8 cellular contexts compared by ENCODE assay signal in genomic region chr21:42939581-42940413, GRCh38. TPM values are rescaled to one million over a fixed set of nuclear protein-coding genes. Genes with fewer than 3 reads are reported as not detected.
DNase-seq lines count a peak whose midpoint lies in the region; ATAC-seq, FAIRE-seq and TF ChIP-seq lines count a peak whose summit lies in the region.

No MANE protein-coding gene starts in this region.

- H3K4me1 Mint-ChIP-seq in GM23338: peaks cover 39% of the 10 kb centered on the region

- H3K9me2 ChIP-seq in GM23338 (ENCODE audit: insufficient read depth): no peaks in the 10 kb centered on the region

- H3K4me2 ChIP-seq in GM23338: no peak overlapping the region

- no peaks in the 10 kb centered on the region for H4K20me1 ChIP-seq in GM23338 (replicated peaks; ENCODE audit: insufficient read depth)

- no peak overlapping the region; the same call in 1 of the 2 replicates for H3K27ac Mint-ChIP-seq in GM23338

- H3K36me3 ChIP-seq in GM23338 (ENCODE audit: insufficient read depth): no peaks in the 10 kb centered on the region

- peaks cover 22% of the 10 kb centered on the region for H3K4me1 ChIP-seq in GM23338 (ENCODE audit: insufficient read depth)

- intact Hi-C loops in Right ventricle myocardium superior (cut with DNase I): no loop called here

- peaks cover 25% of the 10 kb centered on the region for H3K36me3 Mint-ChIP-seq in GM23338 (ENCODE audit: low read depth)

- peaks cover 15% of the 10 kb centered on the region; the same call in 1 of the 2 replicates for H3F3A ChIP-seq in GM23338 (replicated peaks; ENCODE audit: low read depth)

- ATAC-seq in GM23338: no peak
- ATAC-seq in Right ventricle myocardium superior (ENCODE audit: poor library complexity): peak; percentile 98
- no peak for ATAC-seq in GM21529 (IDR thresholded peaks at IDR 0.05; ENCODE audit: unreplicated experiment)
- ATAC-seq in HG03139 (IDR thresholded peaks at IDR 0.05; ENCODE audit: unreplicated experiment): no peak

- DNase-seq in GM23338 (ENCODE audit: low spot score) (no peak), Right ventricle myocardium superior (no peak), skeletal muscle cell (ENCODE audit: low read depth) (peak; percentile 96), D721Med (ENCODE audit: insufficient read length, low spot score) (no peak)
- DNase-seq in activated CD8-positive, alpha-beta memory T cell treated with anti-CD3 and anti-CD28 coated beads, Interleukin-2, amount 50 U/mL, for 4 hours: no peak

- TF ChIP-seq CTCF in GM23338 (conservative IDR thresholded peaks at IDR 0.05; ENCODE audit: low read depth in 2 of 2) (no peak), VCaP (conservative IDR thresholded peaks at IDR 0.05) (no peak), D721Med (IDR thresholded peaks at IDR 0.05; ENCODE audit: insufficient read depth, missing control alignments) (no peak)

- H3K27me3 Mint-ChIP-seq in GM23338 (ENCODE audit: insufficient read depth, low read depth, poor library complexity): peaks cover 13% of the 10 kb centered on the region

- H3K4me3 Mint-ChIP-seq in GM23338: no peak overlapping the region

- H3K79me2 ChIP-seq in GM23338 (replicated peaks; ENCODE audit: insufficient read depth): no peaks in the 10 kb centered on the region

- no peak overlapping the region for H2AFZ ChIP-seq in GM23338

- H3K27me3 ChIP-seq in GM23338 (ENCODE audit: insufficient read depth): no peaks in the 10 kb centered on the region

- no peak overlapping the region for H3K4me3 ChIP-seq in GM23338
- peak overlapping the region; percentile 41 for H3K4me3 ChIP-seq in skeletal muscle cell (ENCODE audit: low read depth, low read length)

- H3K9me3 Mint-ChIP-seq in GM23338: peaks cover 23% of the 10 kb centered on the region

- peak overlapping the region; percentile 33; the same call in 1 of the 2 replicates for H3K27ac ChIP-seq in GM23338 (ENCODE audit: low read depth)
- 0 out of 2 replicates have a peak overlapping the region, but pooled peaks have one; percentile 1 for H3K27ac ChIP-seq in VCaP

- FAIRE-seq in D721Med (lab: Jason Lieb, UNC): no peak

TF ChIP-seq in GM23338, 12 proteins besides CTCF, POLR2A, EP300 and RAD21:
- TF ChIP-seq EZH2phosphoT487 (IDR thresholded peaks at IDR 0.05; ENCODE audit: unreplicated experiment): no peak
- no peak for TF ChIP-seq POLR2AphosphoS5 (IDR thresholded peaks at IDR 0.05; ENCODE audit: low read depth)
- TF ChIP-seq ZNF331 (CRISPR knock-in tag; IDR thresholded peaks at IDR 0.05; ENCODE audit: low read depth): no peak
- no peak for TF ChIP-seq EZH2 (IDR thresholded peaks at IDR 0.05; ENCODE audit: low read depth, unreplicated experiment)
- no peak for TF ChIP-seq ZNF114 (CRISPR knock-in tag; IDR thresholded peaks at IDR 0.05)
- no peak for TF ChIP-seq JUNB (IDR thresholded peaks at IDR 0.05; ENCODE audit: unreplicated experiment)
- TF ChIP-seq ETS1 (IDR thresholded peaks at IDR 0.05): no peak
- TF ChIP-seq CREB1 (CRISPR knock-in tag; IDR thresholded peaks at IDR 0.05; ENCODE audit: low read depth): no peak
- TF ChIP-seq NANOG (IDR thresholded peaks at IDR 0.05; ENCODE audit: borderline replicate concordance): no peak

RNA-seq across cellular contexts. Expression of gene ERVH48-1, which starts 14.4 kb away (rescaled TPM):
- total RNA-seq in GM23338 (2014; rRNA removed; shearing (Covaris generic)): 37.0 and 44.2 TPM in 2 replicates
- 31.7 and 34.1 TPM in 2 replicates for polyA plus RNA-seq in GM23338 (2016; fragmentation: Nextera tagmentation; extraction: Ambion mirVana)
- total RNA-seq in Right ventricle myocardium superior: not detected

RNA-seq across cellular contexts. Expression of gene PKNOX1, which starts 34.6 kb away (rescaled TPM):
- total RNA-seq in GM23338 (2014; rRNA removed; shearing (Covaris generic)): 21.9 and 29.9 TPM in 2 replicates
- 76.7 and 79.9 TPM in 2 replicates for polyA plus RNA-seq in GM23338 (2016; fragmentation: Nextera tagmentation; extraction: Ambion mirVana)
- 6.7 TPM for total RNA-seq in Right ventricle myocardium superior

RNA-seq across cellular contexts. Expression of gene NDUFV3, which starts 46.7 kb away (rescaled TPM):
- total RNA-seq in GM23338 (2014; rRNA removed; shearing (Covaris generic)): 42.4 and 51.5 TPM in 2 replicates
- polyA plus RNA-seq in GM23338 (2016; fragmentation: Nextera tagmentation; extraction: Ambion mirVana): 71.2 and 75.5 TPM in 2 replicates
- total RNA-seq in Right ventricle myocardium superior: 56.6 TPM

Comparison
In these comparisons a context has a peak if more than half of its experiments do, and no peak if none do; other contexts are left out.
1. RNA of gene ERVH48-1, which starts 14.4 kb away (total RNA-seq): 37.0 to 44.2 TPM in GM23338; not detected in Right ventricle myocardium superior (single experiment); every median in the first group is over 10 times any median in the second.